ENCODE assay signal across 28 cellular contexts in the genomic region with DNA sequence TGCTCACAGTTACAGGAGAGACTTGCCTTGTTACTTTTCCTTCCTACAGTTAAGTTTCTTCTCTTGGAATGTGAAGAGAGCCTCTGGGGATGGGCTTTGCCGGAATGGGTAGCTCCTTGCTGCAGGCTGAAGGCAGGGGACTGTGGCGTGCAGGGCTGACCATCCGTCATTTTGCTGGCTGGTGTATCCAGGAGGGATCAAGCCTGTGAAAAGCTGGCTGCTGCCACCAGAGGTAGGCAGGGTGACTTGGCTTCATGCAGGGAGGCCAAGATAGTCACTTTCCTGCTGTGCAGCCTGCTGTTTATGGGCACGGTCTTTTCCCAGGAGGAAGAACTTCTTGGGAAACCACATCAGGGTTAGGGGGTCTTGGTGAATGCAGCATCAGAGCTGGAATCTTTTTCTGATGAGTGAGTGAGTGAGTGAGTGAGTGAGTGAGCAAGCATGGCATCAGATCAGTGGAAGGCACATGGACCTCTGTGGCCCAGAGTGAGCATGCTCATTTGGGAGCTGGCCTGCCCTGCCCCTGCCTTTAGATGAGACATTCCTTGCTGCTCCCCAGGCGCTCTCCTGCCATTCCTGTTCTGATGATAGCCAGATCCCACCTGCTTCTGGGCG. TPM values are rescaled to one million over a fixed set of nuclear protein-coding genes. Genes with fewer than 3 reads are reported as not detected.
A peak's percentile ranks its signal among the peaks of the same experiment; 100 is the strongest.
DNase-seq lines count a peak whose midpoint lies in the region; ATAC-seq, FAIRE-seq and TF ChIP-seq lines count a peak whose summit lies in the region.
"Had no signal": no experiment of that assay in that cellular context is flagged by ENCODE, and none has a peak within 500 bp of the region (broad histone marks: within the 10 kb centered on the region; RNA-seq: fewer than 3 reads in every experiment).

No MANE protein-coding gene starts in this region.

- H4K20me1 ChIP-seq in GM23248 (ENCODE audit: insufficient read depth) (no peaks in the 10 kb centered on the region), H1 (replicated peaks in 1 of 2; ENCODE audit: control insufficient read depth in 1 of 2, insufficient read depth in 2 of 2, low read length in 2 of 2) (no peaks in the 10 kb centered on the region)

- H3F3A ChIP-seq in GM23248 (ENCODE audit: insufficient read depth): peaks cover 12% of the 10 kb centered on the region; the same call in 1 of the 2 replicates

- 90 to 95% methylated on average over 6 of the region's 6 CpGs for WGBS in GM23248 (ENCODE audit: low coverage in 1 of 2, low lambda C conversion rate in 2 of 2, missing lambda C conversion rate in 2 of 2), 2 experiments
- 83% methylated on average over 6 of the region's 6 CpGs; no CpG with 5 or more reads in 1 of the 2 experiments for WGBS in H1 (ENCODE audit: extremely low coverage in 1 of 2, insufficient coverage in 1 of 2, insufficient read length in 1 of 2, insufficient replicate concordance in 2 of 2, low coverage in 1 of 2, low lambda C conversion rate in 2 of 2, missing lambda C conversion rate in 1 of 2), 2 experiments

- no peaks in the 10 kb centered on the region for H3K9me2 ChIP-seq in GM23248 (ENCODE audit: insufficient read depth)

- H3K4me1 ChIP-seq in GM23248 (ENCODE audit: insufficient read depth) (peaks cover 22% of the 10 kb centered on the region), H1 (replicated peaks in 1 of 4; ENCODE audit: control insufficient read depth in 3 of 4, insufficient read depth in 4 of 4, low read length in 3 of 4) (peaks cover 3 to 13% (median 9%) of the 10 kb centered on the region in 4 experiments)
- H3K4me1 ChIP-seq: uterus had no signal

- H2BK12ac ChIP-seq in H1 (ENCODE audit: low read depth, low read length): no peak overlapping the region; the same call in 1 of the 2 replicates

- H4K8ac ChIP-seq in H1 (ENCODE audit: extremely low read depth, insufficient read depth, low read length): no peak overlapping the region

- H2AK5ac ChIP-seq in H1 (ENCODE audit: low read depth, low read length): no peak overlapping the region

- H3K9me3 ChIP-seq in GM23248 (ENCODE audit: low read depth) (no peaks in the 10 kb centered on the region), H1 (ENCODE audit: insufficient read depth in 2 of 2, low read depth in 1 of 2, low read length in 1 of 2) (no peaks in the 10 kb centered on the region)
- H3K9me3 ChIP-seq: uterus had no signal

- no peaks in the 10 kb centered on the region for H3K27me3 Mint-ChIP-seq in nephron (ENCODE audit: low read depth)

- H2BK5ac ChIP-seq in H1 (ENCODE audit: low read depth, low read length): no peak overlapping the region; the same call in 1 of the 2 replicates

- no peak overlapping the region for H3K27ac ChIP-seq in GM23248
- H3K27ac ChIP-seq in H1 (ENCODE audit: low read depth, low read length): no peak overlapping the region
- H3K27ac ChIP-seq: brain microvascular endothelial cell, KMS-11, PC-9, uterus had no signal

- peak overlapping the region; percentile 22 for H2BK120ac ChIP-seq in H1 (replicated peaks; ENCODE audit: low read depth, low read length)

- H3K23me2 ChIP-seq in H1 (ENCODE audit: low read depth, low read length): no peaks in the 10 kb centered on the region

- peaks cover 36% of the 10 kb centered on the region for H3K4me1 Mint-ChIP-seq in nephron
- H3K4me1 Mint-ChIP-seq: activated CD4-positive, alpha-beta T cell treated with anti-CD3 and anti-CD28 coated beads, Interleukin-2, amount 10 ng/mL, durations not matched to agents 24 days and 14 days; CD14-positive monocyte; naive thymus-derived CD8-positive, alpha-beta T cell; stimulated activated naive B cell treated with anti-CD40 and anti-IgM and Interleukin-4, amounts not matched to agents 10 μg/mL and 1 μg/mL and 100 μg/mL, for 72 hours had no signal

- H2BK15ac ChIP-seq in H1 (ENCODE audit: low read length): no peak overlapping the region

- CTCF ChIA-PET in H1 (lab: Charles Lee; ENCODE audit: partially characterized antibody): interaction anchor here (1.5 to 1.9 kb wide), 3 partner anchors 45 to 82 kb away, joined by 4 to 5 read pairs (median 5); no protein-coding TSS in a partner anchor

- no peak for TF ChIP-seq POLR2A in H1 (IDR thresholded peaks at IDR 0.05; ENCODE audit: control extremely low read depth in 1 of 2, low read depth in 2 of 2, low read length in 2 of 2)

- H2BK20ac ChIP-seq in H1 (ENCODE audit: low read length): no peak overlapping the region

- H3K14ac ChIP-seq in H1 (ENCODE audit: insufficient read length): no peak overlapping the region

- H3K56ac ChIP-seq in H1 (replicated peaks; ENCODE audit: insufficient read length, low read depth, low read length): no peak overlapping the region

- no peak overlapping the region for H3K4me3 Mint-ChIP-seq in nephron
- H3K4me3 Mint-ChIP-seq: activated CD4-positive, alpha-beta T cell treated with anti-CD3 and anti-CD28 coated beads, Interleukin-2, amount 10 ng/mL, durations not matched to agents 24 days and 14 days; activated naive CD4-positive, alpha-beta T cell treated with anti-CD3 and anti-CD28 coated beads for 36 hours; CD14-positive monocyte; mesothelial cell of epicardium; naive thymus-derived CD8-positive, alpha-beta T cell; stimulated activated naive B cell treated with anti-CD40 and anti-IgM and Interleukin-4, amounts not matched to agents 10 μg/mL and 1 μg/mL and 100 μg/mL, for 72 hours had no signal

- H2AFZ ChIP-seq in GM23248 (no peak overlapping the region), H1 (ENCODE audit: low read length) (no peak overlapping the region)
- H2AFZ ChIP-seq: PC-9 had no signal

- DNase-seq in GM23248 (peak; percentile 43), HT1080 (ENCODE audit: low read depth) (peak; percentile 69), H1 (ENCODE audit: low read depth in 1 of 2, low spot score in 2 of 2) (peak in 1 of 2 experiments; percentile 42), SKM-1 treated with dmso at 0.1 percent for 144 hours (lab: John Stamatoyannopoulos, UW; ENCODE audit: unreplicated experiment) (no peak)
- DNase-seq: activated CD4-positive, alpha-beta T cell treated with anti-CD3 and anti-CD28 coated beads, Interleukin-2, amount 10 ng/mL, durations not matched to agents 24 days and 14 days; activated naive CD4-positive, alpha-beta T cell treated with anti-CD3 and anti-CD28 coated beads for 36 hours; activated T-cell treated with anti-CD3 and anti-CD28 coated beads, Interleukin-2, amount 50 U/mL, for 48 hours; brain microvascular endothelial cell; cortex of kidney; naive thymus-derived CD8-positive, alpha-beta T cell; NCI-H1436 treated with DMSO at 0.1 percent for 48 hours; NCI-H510A; NK-92 treated with Interleukin-12 subunit alpha and Interleukin-12 subunit beta, amount 100 ng/mL, for 24 hours; PC-9; stimulated activated CD4-positive, alpha-beta T cell treated with anti-CD3 and anti-CD28 coated beads, Interleukin-4, amount 100 ng/mL, for 24 hours; stimulated activated naive B cell treated with anti-CD40 and anti-IgM and Interleukin-4, amounts not matched to agents 10 μg/mL and 1 μg/mL and 100 μg/mL, for 72 hours; T-helper 2 cell; uterus had no signal

- H3K4ac ChIP-seq in H1 (replicated peaks; ENCODE audit: insufficient read length, low read depth, low read length): no peak overlapping the region

- H3K27me3 ChIP-seq in GM23248 (replicated peaks; ENCODE audit: insufficient read depth): no peaks in the 10 kb centered on the region
- no peaks in the 10 kb centered on the region for H3K27me3 ChIP-seq in H1 (replicated peaks in 1 of 4; ENCODE audit: control insufficient read depth in 3 of 4, extremely low read depth in 1 of 4, insufficient read depth in 3 of 4, low read length in 3 of 4)
- H3K27me3 ChIP-seq: brain microvascular endothelial cell, uterus had no signal

- no peak overlapping the region; the same call in 1 of the 2 replicates for H3K18ac ChIP-seq in H1 (ENCODE audit: extremely low read depth, low read length)

- H3K79me2 ChIP-seq in GM23248 (ENCODE audit: insufficient read depth): peaks cover 10% of the 10 kb centered on the region; the same call in 1 of the 2 replicates
- no peaks in the 10 kb centered on the region for H3K79me2 ChIP-seq in H1 (ENCODE audit: control insufficient read depth in 1 of 2, insufficient read depth in 2 of 2, low read length in 2 of 2)

- TF ChIP-seq CTCF in H1 (IDR thresholded peaks at IDR 0.05; ENCODE audit: control extremely low read depth in 1 of 3, insufficient read depth in 1 of 3, low read depth in 1 of 3, low read length in 3 of 3) (no peak), nephron (IDR thresholded peaks at IDR 0.05; ENCODE audit: unreplicated experiment in 3 of 3) (no peak)

- no peak for TF ChIP-seq RAD21 in H1 (IDR thresholded peaks at IDR 0.05 in 1 of 2, conservative IDR thresholded peaks at IDR 0.05 in 1 of 2; ENCODE audit: low read depth in 2 of 2, low read length in 2 of 2)

- no peak overlapping the region for H3K4me2 ChIP-seq in GM23248 (ENCODE audit: unreplicated experiment)
- no peak overlapping the region for H3K4me2 ChIP-seq in H1 (ENCODE audit: insufficient read depth in 1 of 2, low read depth in 2 of 2, low read length in 2 of 2)
- H3K4me2 ChIP-seq: PC-9 had no signal

- H3K36me3 Mint-ChIP-seq in nephron (ENCODE audit: low read depth): peaks cover 4% of the 10 kb centered on the region
- H3K36me3 Mint-ChIP-seq: CD14-positive monocyte; mesothelial cell of epicardium; naive thymus-derived CD8-positive, alpha-beta T cell; stimulated activated naive B cell treated with anti-CD40 and anti-IgM and Interleukin-4, amounts not matched to agents 10 μg/mL and 1 μg/mL and 100 μg/mL, for 72 hours had no signal

- no peak overlapping the region for H3K23ac ChIP-seq in H1 (ENCODE audit: insufficient read length)

- no peaks in the 10 kb centered on the region; the same call in 1 of the 2 replicates for H3K79me1 ChIP-seq in H1 (ENCODE audit: low read depth, low read length)

- peak overlapping the region; percentile 77 to 86 (median 81) for H3K27ac Mint-ChIP-seq in nephron
- H3K27ac Mint-ChIP-seq: activated CD4-positive, alpha-beta T cell treated with anti-CD3 and anti-CD28 coated beads, Interleukin-2, amount 10 ng/mL, durations not matched to agents 24 days and 14 days; activated naive CD4-positive, alpha-beta T cell treated with anti-CD3 and anti-CD28 coated beads for 36 hours; CD14-positive monocyte; mesothelial cell of epicardium; stimulated activated naive B cell treated with anti-CD40 and anti-IgM and Interleukin-4, amounts not matched to agents 10 μg/mL and 1 μg/mL and 100 μg/mL, for 72 hours had no signal

- FAIRE-seq in H1 (lab: Jason Lieb, UNC): no peak
- FAIRE-seq: endometrium, GM19239 had no signal

- H4K5ac ChIP-seq in H1 (ENCODE audit: insufficient read length, low read depth, low read length): no peak overlapping the region

- POLR2A ChIA-PET in H1 (lab: Charles Lee; ENCODE audit: partially characterized antibody): interaction anchor here (1.7 kb wide), 1 partner anchor 22 kb away, joined by 5 read pairs; no protein-coding TSS in a partner anchor

- H4K91ac ChIP-seq in H1 (replicated peaks; ENCODE audit: insufficient read length, low read length): peak overlapping the region; percentile 25

- H3K9me3 Mint-ChIP-seq in nephron: no peaks in the 10 kb centered on the region
- H3K9me3 Mint-ChIP-seq: activated CD4-positive, alpha-beta T cell treated with anti-CD3 and anti-CD28 coated beads, Interleukin-2, amount 10 ng/mL, durations not matched to agents 24 days and 14 days; activated naive CD4-positive, alpha-beta T cell treated with anti-CD3 and anti-CD28 coated beads for 36 hours; mesothelial cell of epicardium; stimulated activated naive B cell treated with anti-CD40 and anti-IgM and Interleukin-4, amounts not matched to agents 10 μg/mL and 1 μg/mL and 100 μg/mL, for 72 hours had no signal

- H3K36me3 ChIP-seq in GM23248 (ENCODE audit: low read depth) (no peaks in the 10 kb centered on the region), H1 (ENCODE audit: control insufficient read depth in 2 of 4, insufficient read depth in 4 of 4, low read length in 3 of 4) (no peaks in the 10 kb centered on the region)
- H3K36me3 ChIP-seq: brain microvascular endothelial cell, uterus had no signal

- H3K9ac ChIP-seq in GM23248: no peak overlapping the region
- H3K9ac ChIP-seq in H1 (replicated peaks in 1 of 4; ENCODE audit: extremely low read depth in 1 of 4, low read depth in 3 of 4, low read length in 3 of 4): no peak overlapping the region
- H3K9ac ChIP-seq: KMS-11 had no signal

- no peak for TF ChIP-seq EP300 in H1 (IDR thresholded peaks at IDR 0.05; ENCODE audit: borderline replicate concordance in 1 of 2, low read depth in 2 of 2, low read length in 2 of 2)

- H3K4me3 ChIP-seq in GM23248 (no peak overlapping the region), H1 (ENCODE audit: extremely low read depth in 1 of 4, insufficient read depth in 2 of 4, low read depth in 3 of 4, low read length in 4 of 4) (no peak overlapping the region)
- H3K4me3 ChIP-seq: PC-9, uterus had no signal

- ATAC-seq in HG02571 (IDR thresholded peaks at IDR 0.05; ENCODE audit: unreplicated experiment) (no peak), GM21526 (IDR thresholded peaks at IDR 0.05; ENCODE audit: low FRiP score, unreplicated experiment) (no peak)
- ATAC-seq: left lobe of liver; naive thymus-derived CD8-positive, alpha-beta T cell; stimulated activated naive B cell treated with anti-CD40 and anti-IgM and Interleukin-4, amounts not matched to agents 10 μg/mL and 1 μg/mL and 100 μg/mL, for 72 hours had no signal

- in situ Hi-C loops in GM23248 (cut with MboI): no loop called here

RNA-seq across cellular contexts. Expression of gene FHOD3, which starts 33.0 kb away (rescaled TPM):
- 10.1 and 13.5 TPM in 2 replicates for total RNA-seq in GM23248 (2014; rRNA removed; shearing (Covaris generic))
- polyA plus RNA-seq in GM23248 (2016; fragmentation: Nextera tagmentation; extraction: Ambion mirVana) (1.4 and 1.6 TPM in 2 replicates), H1 (2011; rRNA removed) (7.6 and 9.7 TPM in 2 replicates)
- 43.0 and 47.1 TPM in 2 replicates for total RNA-seq in HT1080 (2014; rRNA removed; shearing (Covaris generic))
- 25.5 and 29.5 TPM in 2 replicates for polyA plus RNA-seq in HT1080 (2015; cell fraction: cytosol; rRNA removed)
- polyA plus RNA-seq in HT1080 (2015; cell fraction: nucleus; rRNA removed): 32.2 and 36.5 TPM in 2 replicates
- total RNA-seq in H1 (2021; fragmentation: NEBNext Ultra II Directional; extraction: Animal tissue kit (Norgen Biotek cat#: 25700)): 10.5 TPM in 2 replicates
- polyA plus RNA-seq in H1 (2011; cell fraction: cytosol; rRNA removed): 10.6 TPM
- 14.4 TPM for polyA plus RNA-seq in H1 (2011; cell fraction: nucleus; rRNA removed)
- polyA plus RNA-seq in H1 (2012, experiment 1 of 2): 9.2 to 11.9 TPM (median 11.0 TPM) in 4 replicates
- 3.0 TPM for polyA plus RNA-seq in H1 (2012, experiment 2 of 2)
- 3.7 TPM for polyA plus RNA-seq in H1 (2013, experiment 1 of 2)
- polyA plus RNA-seq in H1 (2013, experiment 2 of 2): 4.7 TPM
- polyA minus RNA-seq in H1 (2011; rRNA and poly(A)+ RNA removed): 10.0 and 10.7 TPM in 2 replicates
- 6.8 TPM for polyA minus RNA-seq in H1 (2011; cell fraction: cytosol; rRNA and poly(A)+ RNA removed)
- 20.7 TPM for polyA minus RNA-seq in H1 (2011; cell fraction: nucleus; rRNA and poly(A)+ RNA removed)
- total RNA-seq: activated CD4-positive, alpha-beta T cell treated with anti-CD3 and anti-CD28 coated beads, Interleukin-2, amount 10 ng/mL, durations not matched to agents 24 days and 14 days; activated naive CD4-positive, alpha-beta T cell treated with anti-CD3 and anti-CD28 coated beads for 36 hours; HT-29; naive thymus-derived CD8-positive, alpha-beta T cell had no signal
- polyA plus RNA-seq: CD14-positive monocyte; naive thymus-derived CD8-positive, alpha-beta T cell had no signal
